In the genomic region with DNA sequence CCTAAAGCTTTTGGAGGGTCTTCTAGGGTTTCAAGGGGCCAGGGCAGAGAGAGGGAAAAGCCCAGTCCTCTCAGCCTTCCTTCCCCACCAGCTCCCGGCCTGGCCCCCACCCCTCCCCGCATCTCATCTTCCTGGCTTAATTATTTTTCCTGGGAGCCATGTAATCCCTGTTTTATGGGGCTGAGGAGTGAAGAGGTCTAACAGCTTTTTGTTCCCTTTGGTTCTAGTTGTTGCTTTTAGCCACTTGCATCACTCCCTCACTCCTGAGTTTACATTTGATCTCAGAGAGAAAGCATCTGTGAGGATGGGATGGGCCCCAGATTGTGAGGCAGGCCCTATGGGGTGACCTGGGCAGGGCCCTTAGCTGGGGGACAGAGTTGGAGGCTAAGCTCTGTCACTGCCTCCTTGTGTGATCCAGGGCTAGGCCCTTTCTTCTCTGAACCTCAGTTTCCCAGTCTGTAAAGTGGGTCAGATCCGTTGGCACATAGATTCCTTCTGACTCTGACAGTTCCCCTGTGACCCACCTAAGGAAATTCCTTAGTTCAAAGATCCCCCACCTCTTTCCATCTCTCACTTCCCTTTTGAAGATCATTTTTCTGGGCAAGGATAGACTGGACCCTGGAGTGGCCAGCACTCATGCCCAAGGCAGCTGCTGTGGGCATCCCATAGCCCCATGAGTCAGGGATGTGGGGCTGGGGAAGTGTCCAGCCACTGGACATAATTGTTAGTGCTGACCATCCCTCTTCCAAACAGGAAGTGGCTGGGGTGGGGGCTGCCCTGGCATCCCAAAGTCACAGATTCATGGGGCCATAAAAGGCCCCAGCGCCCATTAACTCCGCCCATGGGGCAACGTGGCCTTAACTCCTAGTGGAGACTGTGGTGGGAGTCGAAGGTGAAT, we compare ENCODE assay signal across 17 cellular contexts. TPM values are rescaled to one million over a fixed set of nuclear protein-coding genes. Genes with fewer than 3 reads are reported as not detected.
A peak's percentile ranks its signal among the peaks of the same experiment; 100 is the strongest.
DNase-seq lines count a peak whose midpoint lies in the region; TF ChIP-seq lines count a peak whose summit lies in the region.
"Had no signal": no experiment of that assay in that cellular context is flagged by ENCODE, and none has a peak within 500 bp of the region (broad histone marks: within the 10 kb centered on the region; RNA-seq: fewer than 3 reads in every experiment).

No MANE protein-coding gene starts in this region.

- H3K36me3 ChIP-seq in suprapubic skin = no peaks in the 10 kb centered on the region
- H3K36me3 ChIP-seq: heart left ventricle had no signal

- peak overlapping the region; percentile 58 for H3K27ac ChIP-seq in suprapubic skin
- H3K27ac ChIP-seq: heart left ventricle, parathyroid adenoma had no signal

- no peaks in the 10 kb centered on the region for H3K27me3 ChIP-seq in suprapubic skin

- no peak for TF ChIP-seq CTCF in suprapubic skin (IDR thresholded peaks at IDR 0.05)

- H3K4me3 ChIP-seq in suprapubic skin = no peak overlapping the region
- H3K4me3 ChIP-seq: heart left ventricle had no signal

- no peak overlapping the region for H3K4me3 Mint-ChIP-seq in T-helper 2 cell treated with Interferon-gamma antibody and Interleukin-4, amounts not matched to agents 5 μg/mL and 100 μg/mL, for 36 hours
- H3K4me3 Mint-ChIP-seq: activated CD8-positive, alpha-beta memory T cell treated with anti-CD3 and anti-CD28 coated beads, Interleukin-2, amount 10 ng/mL, durations not matched to agents 7 days and 5 days had no signal

- peaks cover 52% of the 10 kb centered on the region for H3K4me1 ChIP-seq in suprapubic skin
- H3K4me1 ChIP-seq: heart left ventricle, parathyroid adenoma had no signal

- no peak for TF ChIP-seq EP300 in suprapubic skin (IDR thresholded peaks at IDR 0.05)

- H3K4me1 Mint-ChIP-seq in T-helper 2 cell treated with Interferon-gamma antibody and Interleukin-4, amounts not matched to agents 5 μg/mL and 100 μg/mL, for 36 hours (ENCODE audit: low read depth) = no peaks in the 10 kb centered on the region
- H3K4me1 Mint-ChIP-seq: activated CD8-positive, alpha-beta memory T cell treated with anti-CD3 and anti-CD28 coated beads, Interleukin-2, amount 10 ng/mL, durations not matched to agents 7 days and 5 days had no signal

- H3K27ac Mint-ChIP-seq in T-helper 2 cell treated with Interferon-gamma antibody and Interleukin-4, amounts not matched to agents 5 μg/mL and 100 μg/mL, for 36 hours = peak overlapping the region; percentile 39
- H3K27ac Mint-ChIP-seq: activated CD8-positive, alpha-beta memory T cell treated with anti-CD3 and anti-CD28 coated beads, Interleukin-2, amount 10 ng/mL, durations not matched to agents 7 days and 5 days had no signal

- no peaks in the 10 kb centered on the region for H3K9me3 Mint-ChIP-seq in T-helper 2 cell treated with Interferon-gamma antibody and Interleukin-4, amounts not matched to agents 5 μg/mL and 100 μg/mL, for 36 hours

- H3K27me3 Mint-ChIP-seq in T-helper 2 cell treated with Interferon-gamma antibody and Interleukin-4, amounts not matched to agents 5 μg/mL and 100 μg/mL, for 36 hours (ENCODE audit: low read depth) = peaks cover 2% of the 10 kb centered on the region

- no peaks in the 10 kb centered on the region for H3K9me3 ChIP-seq in suprapubic skin
- H3K9me3 ChIP-seq: heart left ventricle had no signal

- 61% methylated on average over 7 of the region's 7 CpGs for WGBS in suprapubic skin

- H3K36me3 Mint-ChIP-seq in T-helper 2 cell treated with Interferon-gamma antibody and Interleukin-4, amounts not matched to agents 5 μg/mL and 100 μg/mL, for 36 hours (ENCODE audit: low read depth) = no peaks in the 10 kb centered on the region
- H3K36me3 Mint-ChIP-seq: activated CD8-positive, alpha-beta memory T cell treated with anti-CD3 and anti-CD28 coated beads, Interleukin-2, amount 10 ng/mL, durations not matched to agents 7 days and 5 days had no signal

- no peak for DNase-seq in T-helper 2 cell treated with Interferon-gamma antibody and Interleukin-4, amounts not matched to agents 5 μg/mL and 100 μg/mL, for 36 hours (ENCODE audit: low spot score)
- DNase-seq in T-helper 2 cell (no peak), suprapubic skin (ENCODE audit: low spot score in 2 of 2) (no peak), NCI-H774 (lab: John Stamatoyannopoulos, UW) (no peak)
- DNase-seq: activated CD4-positive, CD25-positive, alpha-beta regulatory T cell; activated CD8-positive, alpha-beta memory T cell treated with anti-CD3 and anti-CD28 coated beads, Interleukin-2, amount 10 ng/mL, durations not matched to agents 7 days and 5 days; activated naive CD4-positive, alpha-beta T cell; cortex of kidney; DND-41; erythroblast; heart left ventricle; NCI-H187; NCI-H510A treated with DMSO at 0.1 percent for 48 hours; SW 1271 had no signal

- no peak for TF ChIP-seq POLR2A in suprapubic skin (IDR thresholded peaks at IDR 0.05)

RNA-seq across cellular contexts. Expression of gene UNC119, which starts 20.1 kb away (rescaled TPM):
- 10 to 100 TPM; 29.0 to 36.2 (median 32.6) TPM for total RNA-seq in suprapubic skin

RNA-seq across cellular contexts. Expression of gene FOXN1, which starts 26.2 kb away (rescaled TPM):
- total RNA-seq in suprapubic skin = 10 to 100 TPM; 37.4 to 48.3 (median 38.3) TPM
- total RNA-seq: activated CD8-positive, alpha-beta memory T cell treated with anti-CD3 and anti-CD28 coated beads, Interleukin-2, amount 10 ng/mL, durations not matched to agents 7 days and 5 days; heart left ventricle; kidney; mononuclear cell had no signal

RNA-seq across cellular contexts. Expression of gene PIGS, which starts 39.0 kb away (rescaled TPM):
- total RNA-seq in suprapubic skin = 10 to 100 TPM; 38.1 to 76.4 (median 59.2) TPM

RNA-seq across cellular contexts. Expression of gene ALDOC, which starts 44.4 kb away (rescaled TPM):
- 100 to 1,000 TPM in 1 of 4 donors, 10 to 100 TPM in 3; 33.0 to 103 (median 62.6) TPM for total RNA-seq in suprapubic skin

RNA-seq across cellular contexts. Expression of gene SLC13A2, which starts 58.9 kb away (rescaled TPM):
- 10 to 100 TPM in 3 of 4 donors, 1 to 10 TPM in 1; 9.7 to 22.0 (median 14.8) TPM for total RNA-seq in suprapubic skin
- total RNA-seq: activated CD8-positive, alpha-beta memory T cell treated with anti-CD3 and anti-CD28 coated beads, Interleukin-2, amount 10 ng/mL, durations not matched to agents 7 days and 5 days; heart left ventricle; mononuclear cell had no signal
